13 cellular contexts compared by ENCODE assay signal in genomic region chr2:38850045-38850444, GRCh38. TPM values are rescaled to one million over a fixed set of nuclear protein-coding genes. Genes with fewer than 3 reads are reported as not detected.
DNase-seq lines count a peak whose midpoint lies in the region; ATAC-seq and TF ChIP-seq lines count a peak whose summit lies in the region.
"Had no signal": no experiment of that assay in that cellular context is flagged by ENCODE, and none has a peak within 500 bp of the region (broad histone marks: within the 10 kb centered on the region; RNA-seq: fewer than 3 reads in every experiment).

No MANE protein-coding gene starts in this region.

- intact Hi-C loops in activated B cell treated with CpG ODN at 0.5 μM for 24 hours (cut with micrococcal nuclease): no loop called here
- intact Hi-C loops in ascending aorta (cut with DNase I): no loop called here

- no peaks in the 10 kb centered on the region for H3K27me3 ChIP-seq in ascending aorta

- H3K27me3 Mint-ChIP-seq in activated B cell treated with CpG ODN at 0.5 μM for 24 hours: no peaks in the 10 kb centered on the region
- H3K27me3 Mint-ChIP-seq: CD4-positive, CD25-positive, alpha-beta regulatory T cell had no signal

- H3K4me1 Mint-ChIP-seq in activated B cell treated with CpG ODN at 0.5 μM for 24 hours: peaks cover 7% of the 10 kb centered on the region
- H3K4me1 Mint-ChIP-seq: CD4-positive, CD25-positive, alpha-beta regulatory T cell; natural killer cell had no signal

- H3K4me3 ChIP-seq in ascending aorta: no peak overlapping the region

- CTCF ChIA-PET in activated B cell treated with CpG ODN at 0.5 μM for 24 hours (lab: Charles Lee): no interaction called here

- DNase-seq in activated B cell treated with CpG ODN at 0.5 μM for 24 hours: no peak
- DNase-seq in ascending aorta (ENCODE audit: low spot score in 2 of 2): no peak
- DNase-seq in glomerular visceral epithelial cell (ENCODE audit: extremely low spot score): no peak
- no peak for DNase-seq in OCI-M1 (lab: John Stamatoyannopoulos, UW)
- no peak for DNase-seq in Ammon's horn (ENCODE audit: low spot score)
- DNase-seq: CD4-positive, CD25-positive, alpha-beta regulatory T cell; Karpas-422; natural killer cell; stimulated activated CD8-positive, alpha-beta memory T cell treated with anti-CD3 and anti-CD28 coated beads, Interleukin-4, amount 100 ng/mL, for 48 hours had no signal

- H3K36me3 Mint-ChIP-seq in activated B cell treated with CpG ODN at 0.5 μM for 24 hours (ENCODE audit: low read depth): peaks cover 53% of the 10 kb centered on the region

- POLR2A ChIA-PET in activated B cell treated with CpG ODN at 0.5 μM for 24 hours (lab: Charles Lee): interaction anchor here (2.3 kb wide), 1 partner anchor 99 kb away, joined by 5 read pairs; the partner anchor contains the start of gene SRSF7

- no peak for TF ChIP-seq CTCF in activated B cell treated with CpG ODN at 0.5 μM for 24 hours (IDR thresholded peaks at IDR 0.05)
- no peak for TF ChIP-seq CTCF in ascending aorta (IDR thresholded peaks at IDR 0.05)

- peak overlapping the region; percentile 63 for H3K27ac Mint-ChIP-seq in activated B cell treated with CpG ODN at 0.5 μM for 24 hours
- H3K27ac Mint-ChIP-seq: CD4-positive, CD25-positive, alpha-beta regulatory T cell; natural killer cell; T-helper 2 cell treated with Interferon-gamma antibody and Interleukin-4, amounts not matched to agents 5 μg/mL and 100 μg/mL, for 36 hours had no signal

- H3K9me3 ChIP-seq in ascending aorta: no peaks in the 10 kb centered on the region

- H3K36me3 ChIP-seq in ascending aorta: peaks cover 35 to 36% of the 10 kb centered on the region in 2 donors

- no peaks in the 10 kb centered on the region for H3K4me1 ChIP-seq in ascending aorta

- H3K4me3 Mint-ChIP-seq in activated B cell treated with CpG ODN at 0.5 μM for 24 hours: peak overlapping the region; percentile 46
- H3K4me3 Mint-ChIP-seq: CD4-positive, CD25-positive, alpha-beta regulatory T cell; natural killer cell; T-helper 2 cell treated with Interferon-gamma antibody and Interleukin-4, amounts not matched to agents 5 μg/mL and 100 μg/mL, for 36 hours had no signal

- H3K27ac ChIP-seq in ascending aorta: no peak overlapping the region

- H3K9me3 Mint-ChIP-seq in activated B cell treated with CpG ODN at 0.5 μM for 24 hours: no peaks in the 10 kb centered on the region
- H3K9me3 Mint-ChIP-seq: CD4-positive, CD25-positive, alpha-beta regulatory T cell; natural killer cell; T-helper 2 cell treated with Interferon-gamma antibody and Interleukin-4, amounts not matched to agents 5 μg/mL and 100 μg/mL, for 36 hours had no signal

- ATAC-seq in GM18858 (IDR thresholded peaks at IDR 0.05; ENCODE audit: unreplicated experiment) (peak; percentile 95), GM21515 (IDR thresholded peaks at IDR 0.05; ENCODE audit: unreplicated experiment) (peak; percentile 88), HG03025 (IDR thresholded peaks at IDR 0.05; ENCODE audit: low FRiP score, unreplicated experiment) (peak; percentile 83), activated B cell treated with CpG ODN at 0.5 μM for 24 hours (ENCODE audit: low read depth) (peak; percentile 31)
- ATAC-seq: natural killer cell had no signal

RNA-seq across cellular contexts. Expression of gene DHX57, which starts 25.7 kb away (rescaled TPM):
- total RNA-seq in activated B cell treated with CpG ODN at 0.5 μM for 24 hours (20.4 and 21.5 TPM in 2 replicates), ascending aorta (4.3 TPM)

RNA-seq across cellular contexts. Expression of gene MORN2, which starts 25.7 kb away (rescaled TPM):
- 4.1 and 4.8 TPM in 2 replicates for total RNA-seq in activated B cell treated with CpG ODN at 0.5 μM for 24 hours
- not detected for total RNA-seq in ascending aorta

RNA-seq across cellular contexts. Expression of gene ARHGEF33, which starts 39.6 kb away (rescaled TPM):
- 0.27 and 0.69 TPM in 2 replicates for total RNA-seq in activated B cell treated with CpG ODN at 0.5 μM for 24 hours
- total RNA-seq in ascending aorta: 6.4 TPM
- total RNA-seq: CD4-positive, CD25-positive, alpha-beta regulatory T cell had no signal

Comparison
In these comparisons a context has a peak if more than half of its experiments do, and no peak if none do; other contexts are left out.
1. ATAC-seq: peak in every context shown above with its lines; median percentile 95 in GM18858; 88 in GM21515; 83 in HG03025; 31 in activated B cell treated with CpG ODN at 0.5 μM for 24 hours.